In genomic region chr13:21957833-21958232, GRCh38 we compare ENCODE assay signal across 20 cellular contexts.
"Had no signal": no experiment of that assay in that cellular context is flagged by ENCODE, and none has a peak within 500 bp of the region (broad histone marks: within the 10 kb centered on the region; RNA-seq: fewer than 3 reads in every experiment).

No MANE protein-coding gene starts in this region.

- H3K27ac ChIP-seq: coronary artery, gastrocnemius medialis, ovary, psoas muscle, sigmoid colon, thoracic aorta, tibial nerve, upper lobe of right lung, uterus had no signal

- H3K27me3 ChIP-seq: gastrocnemius medialis, ovary, sigmoid colon, tibial nerve, upper lobe of right lung, uterus had no signal

- H3K9me3 ChIP-seq: gastrocnemius medialis, ovary, psoas muscle, thoracic aorta, upper lobe of right lung, uterus had no signal

- DNase-seq: effector memory CD8-positive, alpha-beta T cell; foreskin fibroblast; gastrocnemius medialis; head of caudate nucleus; natural killer cell; occipital lobe; ovary; posterior cingulate gyrus; psoas muscle; right cardiac atrium; sigmoid colon; stimulated activated naive B cell treated with anti-CD40 and anti-IgM and Interleukin-4, amounts not matched to agents 10 μg/mL and 1 μg/mL and 100 μg/mL, for 72 hours; upper lobe of right lung; uterus had no signal

- H3K4me1 Mint-ChIP-seq: memory B cell; natural killer cell; stimulated activated naive B cell treated with anti-CD40 and anti-IgM and Interleukin-4, amounts not matched to agents 10 μg/mL and 1 μg/mL and 100 μg/mL, for 72 hours had no signal

- ATAC-seq: effector memory CD8-positive, alpha-beta T cell; gastrocnemius medialis; natural killer cell; psoas muscle; right cardiac atrium; stimulated activated naive B cell treated with anti-CD40 and anti-IgM and Interleukin-4, amounts not matched to agents 10 μg/mL and 1 μg/mL and 100 μg/mL, for 72 hours; upper lobe of right lung had no signal

- H3K4me3 Mint-ChIP-seq: effector memory CD8-positive, alpha-beta T cell; memory B cell; natural killer cell; stimulated activated naive B cell treated with anti-CD40 and anti-IgM and Interleukin-4, amounts not matched to agents 10 μg/mL and 1 μg/mL and 100 μg/mL, for 72 hours; stimulated activated naive CD8-positive, alpha-beta T cell treated with anti-CD3 and anti-CD28 coated beads, Interleukin-15, Interleukin-2, amounts not matched to agents 100 ng/mL and 50 ng/mL, for 24 hours had no signal

- H3K9me3 Mint-ChIP-seq: effector memory CD8-positive, alpha-beta T cell had no signal

- H3K36me3 ChIP-seq: gastrocnemius medialis, ovary, sigmoid colon, thoracic aorta, tibial nerve, upper lobe of right lung, uterus had no signal

- H3K27ac Mint-ChIP-seq: effector memory CD8-positive, alpha-beta T cell; memory B cell; natural killer cell; stimulated activated naive CD8-positive, alpha-beta T cell treated with anti-CD3 and anti-CD28 coated beads, Interleukin-15, Interleukin-2, amounts not matched to agents 100 ng/mL and 50 ng/mL, for 24 hours had no signal

- H3K4me3 ChIP-seq: coronary artery, gastrocnemius medialis, lung, ovary, psoas muscle, sigmoid colon, thoracic aorta, tibial nerve, upper lobe of right lung, uterus had no signal

- H3K4me1 ChIP-seq: gastrocnemius medialis, psoas muscle, sigmoid colon, tibial nerve, upper lobe of right lung, uterus had no signal

- H3K36me3 Mint-ChIP-seq: natural killer cell had no signal
